Comparison of ENCODE assay signal across 13 cellular contexts in genomic region chr15:76342382-76343201, GRCh38. TPM values are rescaled to one million over a fixed set of nuclear protein-coding genes. Genes with fewer than 3 reads are reported as not detected.
DNase-seq lines count a peak whose midpoint lies in the region; ATAC-seq, FAIRE-seq and TF ChIP-seq lines count a peak whose summit lies in the region.
"Had no signal": no experiment of that assay in that cellular context is flagged by ENCODE, and none has a peak within 500 bp of the region (broad histone marks: within the 10 kb centered on the region; RNA-seq: fewer than 3 reads in every experiment).

No MANE protein-coding gene starts in this region.

- no peaks in the 10 kb centered on the region for H3K36me3 ChIP-seq in kidney (ENCODE audit: control insufficient read depth in 1 of 2, insufficient read depth in 2 of 2, low read length in 2 of 2)

- no peak for TF ChIP-seq CTCF in activated B cell treated with CpG ODN at 0.5 μM for 24 hours (IDR thresholded peaks at IDR 0.05)
- TF ChIP-seq CTCF in kidney (IDR thresholded peaks at IDR 0.05; ENCODE audit: borderline replicate concordance, extremely low read depth, insufficient read depth) = no peak
- TF ChIP-seq CTCF in endothelial cell (IDR thresholded peaks at IDR 0.05; ENCODE audit: unreplicated experiment) = no peak

- ATAC-seq in activated B cell treated with CpG ODN at 0.5 μM for 24 hours (ENCODE audit: low read depth) (no peak), GM21717 (IDR thresholded peaks at IDR 0.05; ENCODE audit: unreplicated experiment) (no peak)
- no peak for ATAC-seq in stimulated activated naive CD8-positive, alpha-beta T cell treated with anti-CD3 and anti-CD28 coated beads, Interleukin-15, amount 100 ng/mL, for 72 hours

- peak overlapping the region; percentile 71 for H3K4me3 Mint-ChIP-seq in activated B cell treated with CpG ODN at 0.5 μM for 24 hours
- H3K4me3 Mint-ChIP-seq in stimulated activated naive CD8-positive, alpha-beta T cell treated with anti-CD3 and anti-CD28 coated beads, Interleukin-15, amount 100 ng/mL, for 72 hours = peak overlapping the region; percentile 78 to 85
- no peak overlapping the region for H3K4me3 Mint-ChIP-seq in endothelial cell (ENCODE audit: unreplicated experiment)

- peaks cover 0 to 5% of the 10 kb centered on the region in 2 donors for H3K9me3 ChIP-seq in kidney (ENCODE audit: control insufficient read depth in 1 of 2, low read length in 2 of 2)

- peaks cover 60% of the 10 kb centered on the region for H3K4me1 Mint-ChIP-seq in activated B cell treated with CpG ODN at 0.5 μM for 24 hours
- H3K4me1 Mint-ChIP-seq in stimulated activated naive CD8-positive, alpha-beta T cell treated with anti-CD3 and anti-CD28 coated beads, Interleukin-15, amount 100 ng/mL, for 72 hours = peaks cover 60% of the 10 kb centered on the region
- H3K4me1 Mint-ChIP-seq in endothelial cell (ENCODE audit: unreplicated experiment) = peaks cover 35% of the 10 kb centered on the region

- H3K9me3 Mint-ChIP-seq in activated B cell treated with CpG ODN at 0.5 μM for 24 hours = no peaks in the 10 kb centered on the region
- no peaks in the 10 kb centered on the region for H3K9me3 Mint-ChIP-seq in stimulated activated naive CD8-positive, alpha-beta T cell treated with anti-CD3 and anti-CD28 coated beads, Interleukin-15, amount 100 ng/mL, for 72 hours
- H3K9me3 Mint-ChIP-seq in endothelial cell (ENCODE audit: unreplicated experiment) = no peaks in the 10 kb centered on the region

- H3K27ac ChIP-seq in kidney (ENCODE audit: low read depth in 2 of 2, low read length in 2 of 2) = no peak overlapping the region
- H3K27ac ChIP-seq: GM23248, HL-60 had no signal

- no peak overlapping the region for H3K4me3 ChIP-seq in kidney (ENCODE audit: low read length in 2 of 2)
- H3K4me3 ChIP-seq: GM23248 had no signal

- FAIRE-seq in kidney (lab: Jason Lieb, UNC) = no peak

- H3K9ac ChIP-seq in kidney (ENCODE audit: low read length in 2 of 2) = no peak overlapping the region
- H3K9ac ChIP-seq: GM23248 had no signal

- H3K4me1 ChIP-seq in kidney (ENCODE audit: control insufficient read depth in 1 of 2, insufficient read depth in 1 of 2, low read depth in 1 of 2, low read length in 2 of 2) = peaks cover 3 to 21% of the 10 kb centered on the region in 2 donors

- DNase-seq in activated effector memory CD4-positive, alpha-beta T cell treated with anti-CD3 and anti-CD28 coated beads, Interleukin-2, amount 50 U/mL, for 16 hours = peak; percentile 66
- no peak for DNase-seq in activated effector memory CD4-positive, alpha-beta T cell treated with Interleukin-2 at 50 U/mL for 16 hours
- DNase-seq in activated B cell treated with CpG ODN at 0.5 μM for 24 hours (no peak), kidney (peak; percentile 76), endothelial cell (ENCODE audit: low spot score) (no peak)
- peak; percentile 27 to 29 for DNase-seq in stimulated activated naive CD8-positive, alpha-beta T cell treated with anti-CD3 and anti-CD28 coated beads, Interleukin-15, amount 100 ng/mL, for 72 hours
- no peak for DNase-seq in activated CD4-positive, CD25-positive, alpha-beta regulatory T cell treated with anti-CD3 and anti-CD28 coated beads, Interleukin-2, amount 50 U/mL, for 72 hours
- DNase-seq: effector memory CD4-positive, alpha-beta T cell; GM23248; kidney glomerular epithelial cell; NCI-H2029 had no signal

- POLR2A ChIA-PET in activated B cell treated with CpG ODN at 0.5 μM for 24 hours (lab: Charles Lee) = no interaction called here

- H3K27ac Mint-ChIP-seq in activated B cell treated with CpG ODN at 0.5 μM for 24 hours (no peak overlapping the region), endothelial cell (ENCODE audit: unreplicated experiment) (no peak overlapping the region)
- H3K27ac Mint-ChIP-seq in stimulated activated naive CD8-positive, alpha-beta T cell treated with anti-CD3 and anti-CD28 coated beads, Interleukin-15, amount 100 ng/mL, for 72 hours = no peak overlapping the region

- CTCF ChIA-PET in activated B cell treated with CpG ODN at 0.5 μM for 24 hours (lab: Charles Lee) = no interaction called here

- intact Hi-C loops in activated B cell treated with CpG ODN at 0.5 μM for 24 hours (cut with micrococcal nuclease) = loop anchor here (1.0 to 10.0 kb wide), 3 partner anchors 7 to 742 kb away; no protein-coding TSS in a partner anchor
- intact Hi-C loops in kidney (cut with DNase I) = no loop called here

- no peaks in the 10 kb centered on the region for H3K36me3 Mint-ChIP-seq in activated B cell treated with CpG ODN at 0.5 μM for 24 hours (ENCODE audit: low read depth)
- peaks cover 5% of the 10 kb centered on the region for H3K36me3 Mint-ChIP-seq in endothelial cell (ENCODE audit: low read depth, unreplicated experiment)

- peaks cover 54% of the 10 kb centered on the region for H3K27me3 Mint-ChIP-seq in activated B cell treated with CpG ODN at 0.5 μM for 24 hours
- H3K27me3 Mint-ChIP-seq in stimulated activated naive CD8-positive, alpha-beta T cell treated with anti-CD3 and anti-CD28 coated beads, Interleukin-15, amount 100 ng/mL, for 72 hours = peaks cover 89% of the 10 kb centered on the region
- H3K27me3 Mint-ChIP-seq in endothelial cell (ENCODE audit: unreplicated experiment) = peaks cover 35% of the 10 kb centered on the region

RNA-seq across cellular contexts. Expression of gene ISL2, which starts 6.0 kb away (rescaled TPM):
- total RNA-seq in activated B cell treated with CpG ODN at 0.5 μM for 24 hours (0.35 and 0.39 TPM in 2 replicates), kidney (0.44 TPM), endothelial cell (ENCODE audit: unreplicated experiment) (1.4 TPM)
- polyA plus RNA-seq in kidney (ENCODE audit: insufficient read depth, low read depth, low replicate concordance) = not detected

RNA-seq across cellular contexts. Expression of gene ETFA, which starts 31.3 kb away (rescaled TPM):
- 112 and 113 TPM in 2 replicates for total RNA-seq in activated B cell treated with CpG ODN at 0.5 μM for 24 hours
- total RNA-seq in kidney = 90.1 TPM
- polyA plus RNA-seq in kidney (ENCODE audit: insufficient read depth, low read depth, low replicate concordance) = 261 TPM
- 103 TPM for total RNA-seq in endothelial cell (ENCODE audit: unreplicated experiment)

Comparison
In these comparisons a context has a peak if more than half of its experiments do, and no peak if none do; other contexts are left out.
1. DNase-seq: peak in activated effector memory CD4-positive, alpha-beta T cell treated with anti-CD3 and anti-CD28 coated beads, Interleukin-2, amount 50 U/mL, for 16 hours (single experiment), kidney (single experiment) and stimulated activated naive CD8-positive, alpha-beta T cell treated with anti-CD3 and anti-CD28 coated beads, Interleukin-15, amount 100 ng/mL, for 72 hours (2 of 2); none in activated effector memory CD4-positive, alpha-beta T cell treated with Interleukin-2 at 50 U/mL for 16 hours (single experiment), activated B cell treated with CpG ODN at 0.5 μM for 24 hours (single experiment), activated CD4-positive, CD25-positive, alpha-beta regulatory T cell treated with anti-CD3 and anti-CD28 coated beads, Interleukin-2, amount 50 U/mL, for 72 hours (single experiment) and endothelial cell (single experiment).